In the genomic region with DNA sequence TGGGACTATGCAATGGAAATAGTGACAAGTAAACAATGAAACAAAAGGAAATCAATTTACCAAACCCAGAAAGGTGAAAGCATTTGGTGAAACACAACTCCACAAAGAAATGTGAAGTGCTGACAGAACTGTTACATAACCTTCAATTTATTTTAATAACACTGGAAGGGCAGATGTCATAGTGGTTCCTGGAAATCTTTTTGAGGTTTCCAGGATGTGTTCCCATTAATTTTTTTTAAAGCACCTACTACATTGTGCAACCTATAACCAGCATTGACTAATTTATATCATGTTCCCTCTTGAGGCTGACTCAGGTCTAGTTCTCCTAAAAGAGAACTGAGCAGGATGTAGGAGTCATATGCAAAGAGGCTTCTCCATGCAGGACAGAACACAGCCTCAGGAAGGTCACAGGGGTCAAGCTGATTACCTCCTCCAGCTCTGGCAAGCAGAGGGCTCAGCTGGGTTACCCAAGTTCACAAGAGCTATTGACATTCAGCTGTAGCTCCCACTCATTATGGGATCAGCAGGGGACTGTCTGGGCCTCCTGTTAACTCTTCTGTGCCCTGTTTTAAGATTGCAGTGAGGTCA, we compare ENCODE assay signal across 8 cellular contexts.
A peak's percentile ranks its signal among the peaks of the same experiment; 100 is the strongest.
DNase-seq lines count a peak whose midpoint lies in the region; ATAC-seq and TF ChIP-seq lines count a peak whose summit lies in the region.

No MANE protein-coding gene starts in this region.

- TF ChIP-seq POLR2A in thyroid gland (IDR thresholded peaks at IDR 0.05): no peak

- no peaks in the 10 kb centered on the region for H4K20me1 ChIP-seq in DND-41 (ENCODE audit: insufficient read depth, low read length)

- no peaks in the 10 kb centered on the region for H3K9me3 ChIP-seq in DND-41 (ENCODE audit: insufficient read depth, low read length, severe bottlenecking)
- H3K9me3 ChIP-seq in liver (ENCODE audit: control insufficient read depth in 4 of 4, low read length in 3 of 4): no peaks in the 10 kb centered on the region
- no peaks in the 10 kb centered on the region for H3K9me3 ChIP-seq in thyroid gland

- DNase-seq in DND-41 (no peak), astrocyte of the spinal cord (ENCODE audit: low read depth, low spot score) (peak; percentile 59), NCI-H1048 (lab: John Stamatoyannopoulos, UW) (no peak), HUDEP-2 (lab: John Stamatoyannopoulos, UW; ENCODE audit: unreplicated experiment in 76 of 76) (no peak), occipital lobe (lab: John Stamatoyannopoulos, UW) (no peak), thyroid gland (no peak)

- H3K79me2 ChIP-seq in DND-41 (ENCODE audit: insufficient read depth, low read length): no peaks in the 10 kb centered on the region

- H3K4me3 ChIP-seq in DND-41 (ENCODE audit: low read depth in 1 of 2, low read length in 2 of 2) (no peak overlapping the region), astrocyte of the spinal cord (ENCODE audit: low read depth, low read length) (no peak overlapping the region), liver (ENCODE audit: low read depth in 1 of 3, low read length in 3 of 3) (no peak overlapping the region), thyroid gland (replicated peaks in 1 of 3) (no peak overlapping the region)

- peak; percentile 31; the same call in 1 of the 3 replicates for ATAC-seq in DND-41 (ENCODE audit: insufficient read depth, low read depth)

- intact Hi-C loops in thyroid gland (cut with DNase I): no loop called here

- H3K9ac ChIP-seq in DND-41 (ENCODE audit: low read depth, low read length) (no peak overlapping the region), liver (ENCODE audit: low read depth in 1 of 2, low read length in 2 of 2) (no peak overlapping the region)

- no peak overlapping the region for H3K27ac ChIP-seq in DND-41 (ENCODE audit: low read length)
- peak overlapping the region; percentile 22 to 39 for H3K27ac ChIP-seq in liver (ENCODE audit: low read depth in 1 of 2, low read length in 2 of 2)
- H3K27ac ChIP-seq in thyroid gland: no peak overlapping the region

- TF ChIP-seq EP300 in Ishikawa (IDR thresholded peaks at IDR 0.05; ENCODE audit: borderline replicate concordance): peak; percentile 23; the same call in 1 of the 2 replicates

- TF ChIP-seq CTCF in DND-41 (IDR thresholded peaks at IDR 0.05; ENCODE audit: borderline replicate concordance, extremely low read depth, low read length, poor library complexity, severe bottlenecking): no peak
- no peak for TF ChIP-seq CTCF in astrocyte of the spinal cord (IDR thresholded peaks at IDR 0.05; ENCODE audit: low read depth, low read length)
- no peak for TF ChIP-seq CTCF in liver (IDR thresholded peaks at IDR 0.05; ENCODE audit: low read depth, low read length, missing input control)
- TF ChIP-seq CTCF in thyroid gland (IDR thresholded peaks at IDR 0.05): no peak

- H3K36me3 ChIP-seq in DND-41 (ENCODE audit: insufficient read depth, low read length): no peaks in the 10 kb centered on the region
- no peaks in the 10 kb centered on the region for H3K36me3 ChIP-seq in liver (ENCODE audit: control insufficient read depth in 4 of 4, insufficient read depth in 3 of 4, low read depth in 1 of 4, low read length in 3 of 4)
- no peaks in the 10 kb centered on the region for H3K36me3 ChIP-seq in thyroid gland

- H3K27me3 ChIP-seq in DND-41 (ENCODE audit: insufficient read depth, low read length, poor library complexity) (no peaks in the 10 kb centered on the region), liver (ENCODE audit: control insufficient read depth in 4 of 4, insufficient read depth in 4 of 4, low read length in 3 of 4) (no peaks in the 10 kb centered on the region), thyroid gland (no peaks in the 10 kb centered on the region)

- in situ Hi-C loops in astrocyte of the spinal cord (cut with HindIII; ENCODE audit: low sequenced_read_pairs): no loop called here

- H2AFZ ChIP-seq in DND-41 (ENCODE audit: low read depth, low read length): no peak overlapping the region

- no peak for TF ChIP-seq RAD21 in Ishikawa (IDR thresholded peaks at IDR 0.05; ENCODE audit: low read depth)
- peak; percentile 53 to 70 for TF ChIP-seq RAD21 in liver (IDR thresholded peaks at IDR 0.05)

- H3K4me2 ChIP-seq in DND-41 (ENCODE audit: insufficient read depth, low read length): no peak overlapping the region

- no peaks in the 10 kb centered on the region for H3K4me1 ChIP-seq in DND-41 (ENCODE audit: insufficient read depth, low read length)
- peaks cover 7 to 29% (median 22%) of the 10 kb centered on the region in 4 donors for H3K4me1 ChIP-seq in liver (ENCODE audit: control insufficient read depth in 4 of 4, insufficient read depth in 4 of 4, low read length in 3 of 4)
- peaks cover 6 to 8% of the 10 kb centered on the region in 2 donors for H3K4me1 ChIP-seq in thyroid gland

TF ChIP-seq in Ishikawa, 13 proteins besides CTCF, POLR2A, EP300 and RAD21:
- TF ChIP-seq TAF1 (IDR thresholded peaks at IDR 0.05; ENCODE audit: low read depth): no peak
- peak; percentile 10; the same call in 1 of the 2 replicates for TF ChIP-seq CEBPB (IDR thresholded peaks at IDR 0.05)
- TF ChIP-seq, protein P1, sequence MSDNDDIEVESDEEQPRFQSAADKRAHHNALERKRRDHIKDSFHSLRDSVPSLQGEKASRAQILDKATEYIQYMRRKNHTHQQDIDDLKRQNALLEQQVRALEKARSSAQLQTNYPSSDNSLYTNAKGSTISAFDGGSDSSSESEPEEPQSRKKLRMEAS (IDR thresholded peaks at IDR 0.05): no peak
- TF ChIP-seq EGR1 (IDR thresholded peaks at IDR 0.05): no peak

TF ChIP-seq in liver, 16 proteins besides CTCF, POLR2A, EP300 and RAD21:
- TF ChIP-seq FOXA1 (IDR thresholded peaks at IDR 0.05) (no peak), YY1 (IDR thresholded peaks at IDR 0.05) (peak; percentile 24), JUND (IDR thresholded peaks at IDR 0.05) (peak in 1 of 2 donors; percentile 19), GABPA (IDR thresholded peaks at IDR 0.05 in 1 of 2, conservative IDR thresholded peaks at IDR 0.05 in 1 of 2) (no peak), RXRA (IDR thresholded peaks at IDR 0.05) (peak; percentile 85 to 96), NR2F2 (IDR thresholded peaks at IDR 0.05) (peak; percentile 99), HNF4G (IDR thresholded peaks at IDR 0.05) (peak; percentile 19), EGR1 (IDR thresholded peaks at IDR 0.05; ENCODE audit: low read depth in 2 of 2) (no peak), HNF4A (conservative IDR thresholded peaks at IDR 0.05) (peak; percentile 57 to 80), FOXA2 (IDR thresholded peaks at IDR 0.05) (peak; percentile 69), SP1 (IDR thresholded peaks at IDR 0.05) (peak; percentile 81), TAF1 (conservative IDR thresholded peaks at IDR 0.05) (no peak)
- TF ChIP-seq, protein P2, sequence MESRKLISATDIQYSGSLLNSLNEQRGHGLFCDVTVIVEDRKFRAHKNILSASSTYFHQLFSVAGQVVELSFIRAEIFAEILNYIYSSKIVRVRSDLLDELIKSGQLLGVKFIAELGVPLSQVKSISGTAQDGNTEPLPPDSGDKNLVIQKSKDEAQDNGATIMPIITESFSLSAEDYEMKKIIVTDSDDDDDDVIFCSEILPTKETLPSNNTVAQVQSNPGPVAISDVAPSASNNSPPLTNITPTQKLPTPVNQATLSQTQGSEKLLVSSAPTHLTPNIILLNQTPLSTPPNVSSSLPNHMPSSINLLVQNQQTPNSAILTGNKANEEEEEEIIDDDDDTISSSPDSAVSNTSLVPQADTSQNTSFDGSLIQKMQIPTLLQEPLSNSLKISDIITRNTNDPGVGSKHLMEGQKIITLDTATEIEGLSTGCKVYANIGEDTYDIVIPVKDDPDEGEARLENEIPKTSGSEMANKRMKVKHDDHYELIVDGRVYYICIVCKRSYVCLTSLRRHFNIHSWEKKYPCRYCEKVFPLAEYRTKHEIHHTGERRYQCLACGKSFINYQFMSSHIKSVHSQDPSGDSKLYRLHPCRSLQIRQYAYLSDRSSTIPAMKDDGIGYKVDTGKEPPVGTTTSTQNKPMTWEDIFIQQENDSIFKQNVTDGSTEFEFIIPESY (IDR thresholded peaks at IDR 0.05): no peak
- TF ChIP-seq, protein P3, sequence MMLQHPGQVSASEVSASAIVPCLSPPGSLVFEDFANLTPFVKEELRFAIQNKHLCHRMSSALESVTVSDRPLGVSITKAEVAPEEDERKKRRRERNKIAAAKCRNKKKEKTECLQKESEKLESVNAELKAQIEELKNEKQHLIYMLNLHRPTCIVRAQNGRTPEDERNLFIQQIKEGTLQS (IDR thresholded peaks at IDR 0.05): no peak
- TF ChIP-seq, protein P4, sequence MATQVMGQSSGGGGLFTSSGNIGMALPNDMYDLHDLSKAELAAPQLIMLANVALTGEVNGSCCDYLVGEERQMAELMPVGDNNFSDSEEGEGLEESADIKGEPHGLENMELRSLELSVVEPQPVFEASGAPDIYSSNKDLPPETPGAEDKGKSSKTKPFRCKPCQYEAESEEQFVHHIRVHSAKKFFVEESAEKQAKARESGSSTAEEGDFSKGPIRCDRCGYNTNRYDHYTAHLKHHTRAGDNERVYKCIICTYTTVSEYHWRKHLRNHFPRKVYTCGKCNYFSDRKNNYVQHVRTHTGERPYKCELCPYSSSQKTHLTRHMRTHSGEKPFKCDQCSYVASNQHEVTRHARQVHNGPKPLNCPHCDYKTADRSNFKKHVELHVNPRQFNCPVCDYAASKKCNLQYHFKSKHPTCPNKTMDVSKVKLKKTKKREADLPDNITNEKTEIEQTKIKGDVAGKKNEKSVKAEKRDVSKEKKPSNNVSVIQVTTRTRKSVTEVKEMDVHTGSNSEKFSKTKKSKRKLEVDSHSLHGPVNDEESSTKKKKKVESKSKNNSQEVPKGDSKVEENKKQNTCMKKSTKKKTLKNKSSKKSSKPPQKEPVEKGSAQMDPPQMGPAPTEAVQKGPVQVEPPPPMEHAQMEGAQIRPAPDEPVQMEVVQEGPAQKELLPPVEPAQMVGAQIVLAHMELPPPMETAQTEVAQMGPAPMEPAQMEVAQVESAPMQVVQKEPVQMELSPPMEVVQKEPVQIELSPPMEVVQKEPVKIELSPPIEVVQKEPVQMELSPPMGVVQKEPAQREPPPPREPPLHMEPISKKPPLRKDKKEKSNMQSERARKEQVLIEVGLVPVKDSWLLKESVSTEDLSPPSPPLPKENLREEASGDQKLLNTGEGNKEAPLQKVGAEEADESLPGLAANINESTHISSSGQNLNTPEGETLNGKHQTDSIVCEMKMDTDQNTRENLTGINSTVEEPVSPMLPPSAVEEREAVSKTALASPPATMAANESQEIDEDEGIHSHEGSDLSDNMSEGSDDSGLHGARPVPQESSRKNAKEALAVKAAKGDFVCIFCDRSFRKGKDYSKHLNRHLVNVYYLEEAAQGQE (IDR thresholded peaks at IDR 0.05): no peak
- TF ChIP-seq, protein P1 (IDR thresholded peaks at IDR 0.05): no peak

Comparison
In these comparisons a context has a peak if more than half of its experiments do, and no peak if none do; other contexts are left out.
1. H3K27ac ChIP-seq: peak in liver (2 of 2); none in DND-41 (single experiment) and thyroid gland (0 of 3).